Comparison of ENCODE assay signal across 15 cellular contexts in genomic region chr10:118865998-118866778, GRCh38.
DNase-seq lines count a peak whose midpoint lies in the region; ATAC-seq and TF ChIP-seq lines count a peak whose summit lies in the region.
"Had no signal": no experiment of that assay in that cellular context is flagged by ENCODE, and none has a peak within 500 bp of the region (broad histone marks: within the 10 kb centered on the region; RNA-seq: fewer than 3 reads in every experiment).

No MANE protein-coding gene starts in this region.

- DNase-seq in NCI-H2171 treated with DMSO at 0.1 percent for 48 hours (lab: John Stamatoyannopoulos, UW): peak; percentile 9
- DNase-seq in NCI-H2171 (lab: John Stamatoyannopoulos, UW): no peak
- DNase-seq in choroid plexus epithelial cell (ENCODE audit: low read depth): peak; percentile 33
- peak in 1 of 3 donors; percentile 30 for DNase-seq in right lobe of liver
- DNase-seq in SIG-M5 (lab: John Stamatoyannopoulos, UW): no peak
- DNase-seq in NCI-H1930 (lab: John Stamatoyannopoulos, UW): no peak
- DNase-seq in T-helper 2 cell treated with Interferon-gamma antibody and Interleukin-4, amounts not matched to agents 5 μg/mL and 100 μg/mL, for 36 hours (ENCODE audit: low spot score): no peak
- DNase-seq: MG63, NCI-H1092 treated with DMSO at 0.1 percent for 48 hours, NCI-H1694 treated with DMSO at 0.1 percent for 48 hours, NCI-H510A, SHP77, SW 1271 had no signal

- no peaks in the 10 kb centered on the region for H3K36me3 Mint-ChIP-seq in T-helper 2 cell treated with Interferon-gamma antibody and Interleukin-4, amounts not matched to agents 5 μg/mL and 100 μg/mL, for 36 hours (ENCODE audit: low read depth)

- H3K27ac ChIP-seq in right lobe of liver: no peak overlapping the region
- H3K27ac ChIP-seq: C4-2B had no signal

- ATAC-seq in right lobe of liver (peak; percentile 54 to 81 (median 64)), GM21381 (IDR thresholded peaks at IDR 0.05; ENCODE audit: unreplicated experiment) (no peak)

- no peaks in the 10 kb centered on the region for H3K9me3 Mint-ChIP-seq in T-helper 2 cell treated with Interferon-gamma antibody and Interleukin-4, amounts not matched to agents 5 μg/mL and 100 μg/mL, for 36 hours

- TF ChIP-seq POLR2A in right lobe of liver (IDR thresholded peaks at IDR 0.05): no peak

- 58% methylated on average over 6 of the region's 6 CpGs for WGBS in right lobe of liver (ENCODE audit: insufficient coverage, low coverage, low lambda C conversion rate, missing lambda C conversion rate)

- intact Hi-C loops in right lobe of liver (cut with DNase I): no loop called here

- H3K4me3 Mint-ChIP-seq in T-helper 2 cell treated with Interferon-gamma antibody and Interleukin-4, amounts not matched to agents 5 μg/mL and 100 μg/mL, for 36 hours: no peak overlapping the region

- H3K27me3 ChIP-seq in right lobe of liver: no peaks in the 10 kb centered on the region
- H3K27me3 ChIP-seq: MG63 had no signal

- no peak overlapping the region for H3K27ac Mint-ChIP-seq in T-helper 2 cell treated with Interferon-gamma antibody and Interleukin-4, amounts not matched to agents 5 μg/mL and 100 μg/mL, for 36 hours

- H3K4me1 ChIP-seq in right lobe of liver: peaks cover 0 to 6% (median 0%) of the 10 kb centered on the region in 4 donors

- no peaks in the 10 kb centered on the region for H3K36me3 ChIP-seq in right lobe of liver
- H3K36me3 ChIP-seq: MG63 had no signal

- H3K27me3 Mint-ChIP-seq in T-helper 2 cell treated with Interferon-gamma antibody and Interleukin-4, amounts not matched to agents 5 μg/mL and 100 μg/mL, for 36 hours (ENCODE audit: low read depth): peaks cover 14% of the 10 kb centered on the region

- no peak for TF ChIP-seq CTCF in choroid plexus epithelial cell (conservative IDR thresholded peaks at IDR 0.05; ENCODE audit: low read depth, low read length)
- TF ChIP-seq CTCF in right lobe of liver (IDR thresholded peaks at IDR 0.05): no peak

- H3K4me3 ChIP-seq in choroid plexus epithelial cell (ENCODE audit: low read depth, low read length): no peak overlapping the region
- no peak overlapping the region for H3K4me3 ChIP-seq in right lobe of liver
- H3K4me3 ChIP-seq: MG63 had no signal

- no peaks in the 10 kb centered on the region for H3K4me1 Mint-ChIP-seq in T-helper 2 cell treated with Interferon-gamma antibody and Interleukin-4, amounts not matched to agents 5 μg/mL and 100 μg/mL, for 36 hours (ENCODE audit: low read depth)

- H3K9me3 ChIP-seq in right lobe of liver: no peaks in the 10 kb centered on the region

Comparison
In these comparisons a context has a peak if more than half of its experiments do, and no peak if none do; other contexts are left out.
1. DNase-seq: peak in NCI-H2171 treated with DMSO at 0.1 percent for 48 hours (single experiment) and choroid plexus epithelial cell (single experiment); none in NCI-H2171 (single experiment), SIG-M5 (single experiment), NCI-H1930 (0 of 2) and T-helper 2 cell treated with Interferon-gamma antibody and Interleukin-4, amounts not matched to agents 5 μg/mL and 100 μg/mL, for 36 hours (single experiment).